ENCODE assay signal across 16 cellular contexts in the genomic region with DNA sequence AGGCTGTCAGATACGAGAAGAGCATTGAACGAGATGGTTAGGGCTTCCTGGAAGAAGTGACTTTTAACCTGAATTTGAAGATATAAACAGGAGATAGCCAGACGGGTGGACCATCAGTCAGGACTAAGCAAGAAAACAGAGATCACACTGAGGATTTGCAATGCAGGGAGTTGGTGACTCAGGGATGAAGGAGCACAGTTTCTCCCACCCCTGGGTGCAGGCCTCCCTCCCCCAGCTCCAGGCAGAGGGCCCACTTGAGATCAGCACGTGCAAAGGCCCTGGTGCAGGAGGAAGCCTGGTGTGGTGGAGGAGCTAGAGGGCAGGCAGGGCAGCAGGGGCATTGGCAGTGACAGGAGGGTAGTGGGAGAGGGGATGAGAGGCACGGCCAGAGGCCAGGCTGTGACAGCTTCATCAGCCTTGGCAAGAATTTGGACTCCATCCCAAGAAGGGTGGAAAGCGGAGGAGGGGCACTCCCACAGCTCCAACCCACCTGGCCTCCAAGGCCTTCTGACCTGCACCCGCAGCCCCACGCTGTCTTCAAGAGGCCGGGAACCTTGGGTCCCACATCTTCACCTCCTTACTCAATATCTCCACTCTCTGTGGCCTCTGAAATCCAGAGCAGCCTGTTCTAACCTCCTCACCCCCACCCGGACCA. TPM values are rescaled to one million over a fixed set of nuclear protein-coding genes. Genes with fewer than 3 reads are reported as not detected.
DNase-seq lines count a peak whose midpoint lies in the region; ATAC-seq and TF ChIP-seq lines count a peak whose summit lies in the region.
"Had no signal": no experiment of that assay in that cellular context is flagged by ENCODE, and none has a peak within 500 bp of the region (broad histone marks: within the 10 kb centered on the region; RNA-seq: fewer than 3 reads in every experiment).

No MANE protein-coding gene starts in this region.

- H3K4me3 ChIP-seq in Caco-2 (ENCODE audit: low read depth, low read length) = no peak overlapping the region
- no peak overlapping the region for H3K4me3 ChIP-seq in RWPE2 (ENCODE audit: severe bottlenecking)
- H3K4me3 ChIP-seq in esophagus squamous epithelium = no peak overlapping the region
- H3K4me3 ChIP-seq in vagina = no peak overlapping the region

- no peak overlapping the region for H3K27ac ChIP-seq in RWPE2 (ENCODE audit: poor library complexity, severe bottlenecking)
- H3K27ac ChIP-seq in esophagus squamous epithelium = peak overlapping the region in 3 of 4 donors; percentile 3 to 64 (median 50)
- H3K27ac ChIP-seq in vagina = no peak overlapping the region

- CTCF ChIA-PET in Caco-2 (lab: Charles Lee) = no interaction called here

- peaks cover 30% of the 10 kb centered on the region for H3K4me1 Mint-ChIP-seq in Caco-2 (ENCODE audit: low read depth, unreplicated experiment)

- H3K27me3 Mint-ChIP-seq in Caco-2 (ENCODE audit: insufficient read depth, unreplicated experiment) = peaks cover 2% of the 10 kb centered on the region

- POLR2A ChIA-PET in Caco-2 (lab: Charles Lee) = no interaction called here

- BruUV-seq in Caco-2 (replicated peaks; lab: Mats Ljungman, UMichigan) = no TSS peak

- H3K9me3 ChIP-seq in Caco-2 (no peaks in the 10 kb centered on the region; the same call in 1 of the 2 replicates), RWPE2 (ENCODE audit: severe bottlenecking) (no peaks in the 10 kb centered on the region), esophagus squamous epithelium (no peaks in the 10 kb centered on the region), vagina (no peaks in the 10 kb centered on the region)

- TF ChIP-seq CTCF in Caco-2 (IDR thresholded peaks at IDR 0.05; ENCODE audit: insufficient read depth in 1 of 2, low read depth in 1 of 2, low read length in 1 of 2, severe bottlenecking in 1 of 2, unreplicated experiment in 1 of 2) (no peak), RWPE2 (IDR thresholded peaks at IDR 0.05; ENCODE audit: poor library complexity, severe bottlenecking) (no peak), esophagus squamous epithelium (IDR thresholded peaks at IDR 0.05) (no peak), omental fat pad (IDR thresholded peaks at IDR 0.05) (no peak), vagina (IDR thresholded peaks at IDR 0.05) (no peak)

- ATAC-seq in RWPE2 (ENCODE audit: low read depth) (no peak), omental fat pad (ENCODE audit: low FRiP score) (no peak)

- peaks cover 13% of the 10 kb centered on the region for H3K36me3 Mint-ChIP-seq in Caco-2 (ENCODE audit: insufficient read depth, unreplicated experiment)
- H3K36me3 Mint-ChIP-seq: CD4-positive, CD25-positive, alpha-beta regulatory T cell had no signal

- 79 to 83% methylated on average over 8 to 10 of the region's 10 CpGs for WGBS in esophagus squamous epithelium, 2 donors

- peak overlapping the region; percentile 37 for H3K27ac Mint-ChIP-seq in Caco-2 (ENCODE audit: unreplicated experiment)
- H3K27ac Mint-ChIP-seq: CD4-positive, CD25-positive, alpha-beta regulatory T cell had no signal

- peaks cover 5% of the 10 kb centered on the region for H3K9me3 Mint-ChIP-seq in Caco-2 (ENCODE audit: unreplicated experiment)

- H3K4me1 ChIP-seq in Caco-2 (peaks cover 11% of the 10 kb centered on the region), RWPE2 (ENCODE audit: insufficient read depth, poor library complexity, severe bottlenecking) (no peaks in the 10 kb centered on the region), esophagus squamous epithelium (peaks cover 5 to 61% (median 12%) of the 10 kb centered on the region in 3 donors), vagina (peaks cover 29% of the 10 kb centered on the region)

- no peaks in the 10 kb centered on the region for H3K36me3 ChIP-seq in Caco-2 (ENCODE audit: control insufficient read depth, insufficient read depth, low read length)
- H3K36me3 ChIP-seq in RWPE2 (ENCODE audit: low read depth) = no peaks in the 10 kb centered on the region
- no peaks in the 10 kb centered on the region for H3K36me3 ChIP-seq in esophagus squamous epithelium
- no peaks in the 10 kb centered on the region for H3K36me3 ChIP-seq in vagina

- H3K27me3 ChIP-seq in Caco-2 (replicated peaks; ENCODE audit: control insufficient read depth, insufficient read depth, low read length) = no peaks in the 10 kb centered on the region
- H3K27me3 ChIP-seq in RWPE2 (ENCODE audit: insufficient read depth, poor library complexity, severe bottlenecking) = no peaks in the 10 kb centered on the region
- peaks cover 0 to 73% (median 1%) of the 10 kb centered on the region in 4 donors for H3K27me3 ChIP-seq in esophagus squamous epithelium
- H3K27me3 ChIP-seq in vagina = no peaks in the 10 kb centered on the region

- intact Hi-C loops in Caco-2 (cut with micrococcal nuclease; ENCODE audit: unreplicated experiment) (no loop called here), esophagus squamous epithelium (cut with DNase I) (loop anchor here (10.0 kb wide), 1 partner anchor 193 kb away; no protein-coding TSS in a partner anchor), vagina (cut with DNase I) (no loop called here)

- no peak for TF ChIP-seq POLR2A in esophagus squamous epithelium (IDR thresholded peaks at IDR 0.05)
- no peak for TF ChIP-seq POLR2A in vagina (IDR thresholded peaks at IDR 0.05)

- H3K4me3 Mint-ChIP-seq in Caco-2 (ENCODE audit: unreplicated experiment) = no peak overlapping the region
- H3K4me3 Mint-ChIP-seq: CD4-positive, CD25-positive, alpha-beta regulatory T cell had no signal

- DNase-seq in AG20443 (ENCODE audit: low spot score) = peak; percentile 8
- no peak for DNase-seq in Caco-2
- DNase-seq in RWPE2 (ENCODE audit: low spot score) = peak; percentile 68
- no peak for DNase-seq in esophagus squamous epithelium (lab: John Stamatoyannopoulos, UW)
- no peak for DNase-seq in GM19240 (ENCODE audit: insufficient read length, low spot score)
- DNase-seq in omental fat pad (ENCODE audit: low spot score) = no peak
- DNase-seq in SKM-1 (lab: John Stamatoyannopoulos, UW; ENCODE audit: unreplicated experiment) = no peak
- no peak for DNase-seq in vagina (ENCODE audit: extremely low spot score in 2 of 2)
- DNase-seq: DMS53, KBM-7, NCI-H1436 treated with DMSO at 0.1 percent for 48 hours, NCI-H2029 treated with DMSO at 0.1 percent for 48 hours, NCI-H2171 treated with DMSO at 0.1 percent for 48 hours, NCI-H510A, NCI-H82 had no signal

RNA-seq across cellular contexts. Expression of a gene that starts 8.7 kb away (rescaled TPM):
- total RNA-seq in Caco-2 (2022) (69.5 and 70.6 TPM in 2 replicates), esophagus squamous epithelium (10 to 100 TPM in 1 of 4 donors, 1 to 10 TPM in 3; 5.1 to 13.8 (median 9.2) TPM), omental fat pad (10 to 100 TPM in 3 of 4 donors, 1 to 10 TPM in 1; 9.7 to 20.5 (median 13.1) TPM), vagina (7.4 TPM)

Comparison
In these comparisons a context has a peak if more than half of its experiments do, and no peak if none do; other contexts are left out.
1. DNase-seq: peak in AG20443 (single experiment) and RWPE2 (single experiment); none in Caco-2 (0 of 2), esophagus squamous epithelium (single experiment), GM19240 (single experiment), omental fat pad (single experiment), SKM-1 (single experiment) and vagina (0 of 2).
2. H3K27ac ChIP-seq: peak in esophagus squamous epithelium (3 of 4); none in RWPE2 (single experiment) and vagina (single experiment).